14 cellular contexts compared by ENCODE assay signal in the genomic region with DNA sequence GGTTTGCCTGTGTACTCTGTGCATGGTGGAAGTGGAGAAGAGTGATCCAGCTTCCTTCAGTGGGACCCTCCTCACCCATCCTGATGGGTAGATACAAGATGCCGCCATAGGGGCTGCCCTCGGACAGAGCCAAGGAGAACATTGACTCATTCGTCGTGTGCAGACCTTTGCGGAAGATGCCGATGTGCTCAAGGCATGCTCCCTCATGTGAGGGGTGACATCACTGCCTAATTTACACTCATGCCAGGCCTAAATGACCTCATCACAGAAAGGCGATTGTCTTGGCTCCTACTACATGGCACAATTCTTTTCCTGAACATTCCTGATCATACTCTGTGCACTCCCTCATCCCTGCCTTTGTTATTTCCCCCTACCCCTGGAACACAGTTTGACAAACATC.
"Had no signal": no experiment of that assay in that cellular context is flagged by ENCODE, and none has a peak within 500 bp of the region (broad histone marks: within the 10 kb centered on the region; RNA-seq: fewer than 3 reads in every experiment).

No MANE protein-coding gene starts in this region.

- H3K27me3 ChIP-seq: tibial artery, uterus had no signal

- FAIRE-seq: astrocyte, islet of Langerhans had no signal

- ATAC-seq: activated CD4-positive, alpha-beta T cell treated with anti-CD3 and anti-CD28 coated beads for 36 hours; esophagus mucosa; psoas muscle; stimulated activated effector memory CD8-positive, alpha-beta T cell treated with anti-CD3 and anti-CD28 coated beads, Interleukin-12 subunit alpha, Interleukin-12 subunit beta, amount 100 ng/mL, for 72 hours; T-helper 17 cell had no signal

- H3K36me3 ChIP-seq: tibial artery, uterus had no signal

- DNase-seq: activated CD4-positive, alpha-beta memory T cell treated with anti-CD3 and anti-CD28 coated beads for 36 hours; activated CD4-positive, alpha-beta T cell treated with anti-CD3 and anti-CD28 coated beads for 36 hours; activated naive CD4-positive, alpha-beta T cell treated with anti-CD3 and anti-CD28 coated beads, Interleukin-2, amount 10 ng/mL, durations not matched to agents 7 days and 5 days; activated T-cell treated with anti-CD3 and anti-CD28 coated beads, Interleukin-2, amount 50 U/mL, for 24 hours; endodermal cell; psoas muscle; stimulated activated CD4-positive, alpha-beta T cell treated with anti-CD3 and anti-CD28 coated beads, Interleukin-2, amount 100 ng/mL, for 24 hours; T-helper 17 cell; tibial artery; uterus had no signal

- H3K27ac ChIP-seq: psoas muscle, tibial artery had no signal

- H3K4me3 ChIP-seq: psoas muscle, tibial artery, uterus had no signal

- H3K9me3 ChIP-seq: tibial artery, uterus had no signal

- H3K4me1 ChIP-seq: psoas muscle, uterus had no signal
